ENCODE assay signal across 10 cellular contexts in genomic region chr12:47312794-47313426, GRCh38.
DNase-seq lines count a peak whose midpoint lies in the region; ATAC-seq and TF ChIP-seq lines count a peak whose summit lies in the region.
"Had no signal": no experiment of that assay in that cellular context is flagged by ENCODE, and none has a peak within 500 bp of the region (broad histone marks: within the 10 kb centered on the region; RNA-seq: fewer than 3 reads in every experiment).

No MANE protein-coding gene starts in this region.

- H3K27me3 Mint-ChIP-seq in CD4-positive, alpha-beta memory T cell = no peaks in the 10 kb centered on the region
- H3K27me3 Mint-ChIP-seq in activated T-cell treated with anti-CD3 and anti-CD28 coated beads, Interleukin-2, amount 50 U/mL, for 24 hours = no peaks in the 10 kb centered on the region

- no peak overlapping the region for H3K27ac Mint-ChIP-seq in CD4-positive, alpha-beta memory T cell
- no peak overlapping the region for H3K27ac Mint-ChIP-seq in stimulated activated effector memory CD8-positive, alpha-beta T cell treated with anti-CD3 and anti-CD28 coated beads, Interleukin-12 subunit alpha, Interleukin-12 subunit beta, amount 100 ng/mL, for 72 hours
- no peak overlapping the region for H3K27ac Mint-ChIP-seq in activated T-cell treated with anti-CD3 and anti-CD28 coated beads, Interleukin-2, amount 50 U/mL, for 24 hours

- no peak overlapping the region for H3K27ac ChIP-seq in HL-60 (replicated peaks)
- no peak overlapping the region for H3K27ac ChIP-seq in CD4-positive, alpha-beta memory T cell (ENCODE audit: low read depth, low read length)

- H3K9me3 ChIP-seq in CD4-positive, alpha-beta memory T cell (ENCODE audit: control insufficient read depth in 1 of 2, low read length in 2 of 2) = no peaks in the 10 kb centered on the region

- POLR2A ChIA-PET in CD4-positive, alpha-beta memory T cell (lab: Charles Lee; ENCODE audit: partially characterized antibody) = interaction anchor here (0.6 kb wide), 3 partner anchors 58 to 1332 kb away, joined by 3 read pairs; no protein-coding TSS in a partner anchor

- H3K4me1 ChIP-seq in CD4-positive, alpha-beta memory T cell (ENCODE audit: insufficient read depth, low read length) = peaks cover 21% of the 10 kb centered on the region

- no peak overlapping the region for H3K4me3 Mint-ChIP-seq in CD4-positive, alpha-beta memory T cell
- H3K4me3 Mint-ChIP-seq in stimulated activated effector memory CD8-positive, alpha-beta T cell treated with anti-CD3 and anti-CD28 coated beads, Interleukin-12 subunit alpha, Interleukin-12 subunit beta, amount 100 ng/mL, for 72 hours = no peak overlapping the region
- no peak overlapping the region for H3K4me3 Mint-ChIP-seq in activated T-cell treated with anti-CD3 and anti-CD28 coated beads, Interleukin-2, amount 50 U/mL, for 24 hours

- no peak for TF ChIP-seq CTCF in HL-60 (IDR thresholded peaks at IDR 0.05; ENCODE audit: insufficient read depth, low read length)

- no peak overlapping the region for H3K4me3 ChIP-seq in HL-60 (replicated peaks; ENCODE audit: insufficient read depth, low read length)
- H3K4me3 ChIP-seq in CD4-positive, alpha-beta memory T cell (ENCODE audit: low read length in 2 of 2) = no peak overlapping the region

- ATAC-seq in GM18907 (IDR thresholded peaks at IDR 0.05; ENCODE audit: unreplicated experiment) (peak; percentile 91), HG02610 (IDR thresholded peaks at IDR 0.05; ENCODE audit: unreplicated experiment) (peak; percentile 90)
- ATAC-seq in stimulated activated effector memory CD8-positive, alpha-beta T cell treated with anti-CD3 and anti-CD28 coated beads, Interleukin-12 subunit alpha, Interleukin-12 subunit beta, amount 100 ng/mL, for 72 hours = no peak

- no peaks in the 10 kb centered on the region for H3K27me3 ChIP-seq in HL-60 (ENCODE audit: insufficient read depth, poor library complexity, severe bottlenecking)
- H3K27me3 ChIP-seq in CD4-positive, alpha-beta memory T cell (ENCODE audit: insufficient read depth, low read length) = no peaks in the 10 kb centered on the region

- peaks cover 0 to 18% (median 5%) of the 10 kb centered on the region in 8 donors for H3K9me3 Mint-ChIP-seq in CD4-positive, alpha-beta memory T cell
- peaks cover 3% of the 10 kb centered on the region for H3K9me3 Mint-ChIP-seq in stimulated activated effector memory CD8-positive, alpha-beta T cell treated with anti-CD3 and anti-CD28 coated beads, Interleukin-12 subunit alpha, Interleukin-12 subunit beta, amount 100 ng/mL, for 72 hours
- peaks cover 24% of the 10 kb centered on the region for H3K9me3 Mint-ChIP-seq in activated T-cell treated with anti-CD3 and anti-CD28 coated beads, Interleukin-2, amount 50 U/mL, for 24 hours

- no peaks in the 10 kb centered on the region for H3K36me3 ChIP-seq in CD4-positive, alpha-beta memory T cell (ENCODE audit: insufficient read depth, low read length)

- no peaks in the 10 kb centered on the region for H3K36me3 Mint-ChIP-seq in CD4-positive, alpha-beta memory T cell
- H3K36me3 Mint-ChIP-seq in stimulated activated effector memory CD8-positive, alpha-beta T cell treated with anti-CD3 and anti-CD28 coated beads, Interleukin-12 subunit alpha, Interleukin-12 subunit beta, amount 100 ng/mL, for 72 hours = no peaks in the 10 kb centered on the region
- H3K36me3 Mint-ChIP-seq in activated T-cell treated with anti-CD3 and anti-CD28 coated beads, Interleukin-2, amount 50 U/mL, for 24 hours (ENCODE audit: low read depth) = peaks cover 27% of the 10 kb centered on the region

- CTCF ChIA-PET in CD4-positive, alpha-beta memory T cell (lab: Charles Lee; ENCODE audit: partially characterized antibody) = interaction anchor here (1.3 to 2.2 kb wide), 3 partner anchors 84 to 280 kb away, joined by 3 to 16 read pairs (median 4); no protein-coding TSS in a partner anchor

- peaks cover 14 to 45% (median 24%) of the 10 kb centered on the region in 4 donors for H3K4me1 Mint-ChIP-seq in CD4-positive, alpha-beta memory T cell
- H3K4me1 Mint-ChIP-seq in stimulated activated effector memory CD8-positive, alpha-beta T cell treated with anti-CD3 and anti-CD28 coated beads, Interleukin-12 subunit alpha, Interleukin-12 subunit beta, amount 100 ng/mL, for 72 hours = peaks cover 47% of the 10 kb centered on the region
- peaks cover 60% of the 10 kb centered on the region for H3K4me1 Mint-ChIP-seq in activated T-cell treated with anti-CD3 and anti-CD28 coated beads, Interleukin-2, amount 50 U/mL, for 24 hours (ENCODE audit: low read depth)

- peak; percentile 2 to 18 for DNase-seq in HL-60 (ENCODE audit: low read depth in 1 of 2, low spot score in 1 of 2)
- peak; percentile 26 for DNase-seq in mucosa of gallbladder (ENCODE audit: low spot score)
- no peak for DNase-seq in CD4-positive, alpha-beta memory T cell
- DNase-seq in T-helper 1 cell = no peak
- no peak for DNase-seq in stimulated activated effector memory CD8-positive, alpha-beta T cell treated with anti-CD3 and anti-CD28 coated beads, Interleukin-12 subunit alpha, Interleukin-12 subunit beta, amount 100 ng/mL, for 72 hours (ENCODE audit: low spot score in 2 of 2)
- no peak for DNase-seq in activated T-cell treated with anti-CD3 and anti-CD28 coated beads, Interleukin-2, amount 50 U/mL, for 24 hours
- DNase-seq: activated T-cell treated with anti-CD3 and anti-CD28 coated beads, Interleukin-2, amount 50 U/mL, for 48 hours; NCI-H524 had no signal

- intact Hi-C loops in CD4-positive, alpha-beta memory T cell (cut with micrococcal nuclease) = no loop called here

Comparison
In these comparisons a context has a peak if more than half of its experiments do, and no peak if none do; other contexts are left out.
1. DNase-seq: peak in HL-60 (2 of 2) and mucosa of gallbladder (single experiment); none in CD4-positive, alpha-beta memory T cell (0 of 5), T-helper 1 cell (0 of 5), stimulated activated effector memory CD8-positive, alpha-beta T cell treated with anti-CD3 and anti-CD28 coated beads, Interleukin-12 subunit alpha, Interleukin-12 subunit beta, amount 100 ng/mL, for 72 hours (0 of 2) and activated T-cell treated with anti-CD3 and anti-CD28 coated beads, Interleukin-2, amount 50 U/mL, for 24 hours (single experiment).